16 cellular contexts compared by ENCODE assay signal in the genomic region with DNA sequence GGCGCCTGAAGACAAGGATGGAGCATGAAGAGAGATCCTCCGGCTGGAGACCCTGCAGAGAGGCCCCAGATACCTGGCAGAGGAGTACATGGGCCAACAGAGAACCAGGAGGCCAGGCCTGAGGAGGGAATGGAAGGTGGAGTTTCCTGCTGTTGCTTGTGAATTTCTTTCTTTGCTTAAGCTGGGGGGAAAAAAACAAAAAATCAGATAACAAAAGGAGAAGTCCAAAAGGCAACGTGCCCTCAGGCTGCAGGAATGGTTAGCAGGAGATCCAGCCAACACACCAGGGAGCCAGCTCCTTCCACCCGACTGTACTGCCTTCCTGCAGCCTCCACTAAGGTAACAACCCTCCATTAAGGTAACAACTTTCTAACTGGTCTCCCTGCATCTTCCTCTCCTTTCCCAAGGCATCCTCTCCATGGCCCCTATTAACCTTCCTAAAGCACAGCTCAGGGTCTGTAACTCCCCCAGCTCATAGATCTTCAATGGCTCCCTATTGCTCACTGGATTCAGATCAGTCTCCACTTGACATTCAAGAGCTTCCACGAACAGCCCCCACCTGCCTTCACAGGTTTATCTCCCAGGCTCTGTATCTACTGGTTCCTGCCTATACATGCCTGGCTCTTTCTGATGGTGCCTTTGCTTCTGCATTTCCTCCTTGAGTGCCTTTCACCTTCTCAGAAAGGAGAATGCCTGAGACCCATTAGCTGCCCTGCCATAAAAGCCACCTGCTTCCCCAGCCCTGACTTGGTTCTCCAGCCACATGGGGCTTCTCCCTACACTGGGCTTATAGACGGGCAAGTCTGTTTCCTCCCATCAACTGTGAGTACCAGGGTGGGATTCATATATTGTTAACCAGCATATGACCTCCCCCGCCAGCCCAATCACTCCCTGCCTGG. TPM values are rescaled to one million over a fixed set of nuclear protein-coding genes. Genes with fewer than 3 reads are reported as not detected.
A peak's percentile ranks its signal among the peaks of the same experiment; 100 is the strongest.
DNase-seq lines count a peak whose midpoint lies in the region; ATAC-seq and TF ChIP-seq lines count a peak whose summit lies in the region.
"Had no signal": no experiment of that assay in that cellular context is flagged by ENCODE, and none has a peak within 500 bp of the region (broad histone marks: within the 10 kb centered on the region; RNA-seq: fewer than 3 reads in every experiment).

No MANE protein-coding gene starts in this region.

- DNase-seq in NCI-H1436 (lab: John Stamatoyannopoulos, UW): peak; percentile 14
- no peak for DNase-seq in NCI-H1436 treated with DMSO at 0.1 percent for 48 hours (lab: John Stamatoyannopoulos, UW)
- DNase-seq in Kasumi-1 (lab: John Stamatoyannopoulos, UW): peak; percentile 62 to 72
- no peak for DNase-seq in activated T-helper 1 cell treated with anti-CD3 and anti-CD28 coated beads, Interleukin-12 subunit alpha, Interleukin-12 subunit beta, Interleukin-2, Interleukin-4 antibody, amounts not matched to agents 30 ng/mL and 10 ng/mL and 1 ng/mL, durations not matched to agents 14 hours and 24 hours and 36 hours (ENCODE audit: low spot score)
- DNase-seq in nephron progenitor cell: no peak
- DNase-seq in activated effector memory CD4-positive, alpha-beta T cell treated with anti-CD3 and anti-CD28 coated beads, Interleukin-2, amount 50 U/mL, for 16 hours: no peak
- DNase-seq: 8988T; activated T-cell treated with anti-CD3 and anti-CD28 coated beads, Interleukin-2, amount 50 U/mL, for 4 hours; HCEC 1CT; sigmoid colon had no signal

- TF ChIP-seq CTCF in nephron progenitor cell (IDR thresholded peaks at IDR 0.05): no peak

- no peak overlapping the region for H3K27ac Mint-ChIP-seq in activated T-helper 1 cell treated with anti-CD3 and anti-CD28 coated beads, Interleukin-12 subunit alpha, Interleukin-12 subunit beta, Interleukin-2, Interleukin-4 antibody, amounts not matched to agents 30 ng/mL and 10 ng/mL and 1 ng/mL, durations not matched to agents 14 hours and 24 hours and 36 hours
- H3K27ac Mint-ChIP-seq in nephron progenitor cell: peak overlapping the region; percentile 11

- ATAC-seq in GM21717 (IDR thresholded peaks at IDR 0.05; ENCODE audit: unreplicated experiment): no peak
- no peak for ATAC-seq in HG02981 (IDR thresholded peaks at IDR 0.05; ENCODE audit: unreplicated experiment)
- ATAC-seq: activated CD4-positive, CD25-positive, alpha-beta regulatory T cell treated with anti-CD3 and anti-CD28 coated beads, Interleukin-2, amount 50 U/mL, for 24 hours; activated T-cell treated with anti-CD3 and anti-CD28 coated beads, Interleukin-2, amount 50 U/mL, for 4 hours; esophagus mucosa had no signal

- no peaks in the 10 kb centered on the region for H3K9me3 Mint-ChIP-seq in activated T-helper 1 cell treated with anti-CD3 and anti-CD28 coated beads, Interleukin-12 subunit alpha, Interleukin-12 subunit beta, Interleukin-2, Interleukin-4 antibody, amounts not matched to agents 30 ng/mL and 10 ng/mL and 1 ng/mL, durations not matched to agents 14 hours and 24 hours and 36 hours
- H3K9me3 Mint-ChIP-seq in nephron progenitor cell: peaks cover 9% of the 10 kb centered on the region
- H3K9me3 Mint-ChIP-seq: activated T-cell treated with anti-CD3 and anti-CD28 coated beads, Interleukin-2, amount 50 U/mL, for 4 hours had no signal

- H3K36me3 Mint-ChIP-seq in activated T-helper 1 cell treated with anti-CD3 and anti-CD28 coated beads, Interleukin-12 subunit alpha, Interleukin-12 subunit beta, Interleukin-2, Interleukin-4 antibody, amounts not matched to agents 30 ng/mL and 10 ng/mL and 1 ng/mL, durations not matched to agents 14 hours and 24 hours and 36 hours (ENCODE audit: low read depth): no peaks in the 10 kb centered on the region
- H3K36me3 Mint-ChIP-seq in nephron progenitor cell (ENCODE audit: low read depth): no peaks in the 10 kb centered on the region

- peaks cover 29% of the 10 kb centered on the region for H3K4me1 Mint-ChIP-seq in activated T-helper 1 cell treated with anti-CD3 and anti-CD28 coated beads, Interleukin-12 subunit alpha, Interleukin-12 subunit beta, Interleukin-2, Interleukin-4 antibody, amounts not matched to agents 30 ng/mL and 10 ng/mL and 1 ng/mL, durations not matched to agents 14 hours and 24 hours and 36 hours (ENCODE audit: low read depth)
- peaks cover 47% of the 10 kb centered on the region for H3K4me1 Mint-ChIP-seq in nephron progenitor cell

- H3K27me3 Mint-ChIP-seq in activated T-helper 1 cell treated with anti-CD3 and anti-CD28 coated beads, Interleukin-12 subunit alpha, Interleukin-12 subunit beta, Interleukin-2, Interleukin-4 antibody, amounts not matched to agents 30 ng/mL and 10 ng/mL and 1 ng/mL, durations not matched to agents 14 hours and 24 hours and 36 hours (ENCODE audit: insufficient read depth): peaks cover 33% of the 10 kb centered on the region
- peaks cover 57% of the 10 kb centered on the region for H3K27me3 Mint-ChIP-seq in nephron progenitor cell (ENCODE audit: low read depth, poor library complexity)

- peak overlapping the region; percentile 19 for H3K4me3 Mint-ChIP-seq in activated T-helper 1 cell treated with anti-CD3 and anti-CD28 coated beads, Interleukin-12 subunit alpha, Interleukin-12 subunit beta, Interleukin-2, Interleukin-4 antibody, amounts not matched to agents 30 ng/mL and 10 ng/mL and 1 ng/mL, durations not matched to agents 14 hours and 24 hours and 36 hours
- peak overlapping the region; percentile 86 for H3K4me3 Mint-ChIP-seq in nephron progenitor cell

- intact Hi-C loops in activated T-helper 1 cell treated with anti-CD3 and anti-CD28 coated beads, Interleukin-12 subunit alpha, Interleukin-12 subunit beta, Interleukin-2, Interleukin-4 antibody, amounts not matched to agents 30 ng/mL and 10 ng/mL and 1 ng/mL, durations not matched to agents 14 hours and 24 hours and 36 hours (cut with micrococcal nuclease): no loop called here

RNA-seq across cellular contexts. Expression of a gene that starts 0.7 kb away (rescaled TPM):
- total RNA-seq in activated T-helper 1 cell treated with anti-CD3 and anti-CD28 coated beads, Interleukin-12 subunit alpha, Interleukin-12 subunit beta, Interleukin-2, Interleukin-4 antibody, amounts not matched to agents 30 ng/mL and 10 ng/mL and 1 ng/mL, durations not matched to agents 14 hours and 24 hours and 36 hours: not detected in 2 replicates
- total RNA-seq: activated T-cell treated with anti-CD3 and anti-CD28 coated beads, Interleukin-2, amount 50 U/mL, for 4 hours; esophagus mucosa; mononuclear cell; NCI-H460 had no signal

RNA-seq across cellular contexts. Expression of a gene that starts 15.2 kb away (rescaled TPM):
- 0.60 TPM in 1 of 2 replicates, not detected in the other for total RNA-seq in activated T-helper 1 cell treated with anti-CD3 and anti-CD28 coated beads, Interleukin-12 subunit alpha, Interleukin-12 subunit beta, Interleukin-2, Interleukin-4 antibody, amounts not matched to agents 30 ng/mL and 10 ng/mL and 1 ng/mL, durations not matched to agents 14 hours and 24 hours and 36 hours

RNA-seq across cellular contexts. Expression of a gene that starts 30.8 kb away (rescaled TPM):
- 21.8 and 22.3 TPM in 2 replicates for total RNA-seq in activated T-helper 1 cell treated with anti-CD3 and anti-CD28 coated beads, Interleukin-12 subunit alpha, Interleukin-12 subunit beta, Interleukin-2, Interleukin-4 antibody, amounts not matched to agents 30 ng/mL and 10 ng/mL and 1 ng/mL, durations not matched to agents 14 hours and 24 hours and 36 hours

RNA-seq across cellular contexts. Expression of a gene that starts 33.4 kb away (rescaled TPM):
- 2,114 and 2,133 TPM in 2 replicates for total RNA-seq in activated T-helper 1 cell treated with anti-CD3 and anti-CD28 coated beads, Interleukin-12 subunit alpha, Interleukin-12 subunit beta, Interleukin-2, Interleukin-4 antibody, amounts not matched to agents 30 ng/mL and 10 ng/mL and 1 ng/mL, durations not matched to agents 14 hours and 24 hours and 36 hours

RNA-seq across cellular contexts. Expression of a gene that starts 59.1 kb away (rescaled TPM):
- total RNA-seq in activated T-helper 1 cell treated with anti-CD3 and anti-CD28 coated beads, Interleukin-12 subunit alpha, Interleukin-12 subunit beta, Interleukin-2, Interleukin-4 antibody, amounts not matched to agents 30 ng/mL and 10 ng/mL and 1 ng/mL, durations not matched to agents 14 hours and 24 hours and 36 hours: 0.08 TPM in 1 of 2 replicates, not detected in the other
- total RNA-seq: activated T-cell treated with anti-CD3 and anti-CD28 coated beads, Interleukin-2, amount 50 U/mL, for 4 hours; mononuclear cell; NCI-H460 had no signal

Comparison
In these comparisons a context has a peak if more than half of its experiments do, and no peak if none do; other contexts are left out.
1. DNase-seq: peak in NCI-H1436 (single experiment) and Kasumi-1 (2 of 2); none in NCI-H1436 treated with DMSO at 0.1 percent for 48 hours (single experiment), activated T-helper 1 cell treated with anti-CD3 and anti-CD28 coated beads, Interleukin-12 subunit alpha, Interleukin-12 subunit beta, Interleukin-2, Interleukin-4 antibody, amounts not matched to agents 30 ng/mL and 10 ng/mL and 1 ng/mL, durations not matched to agents 14 hours and 24 hours and 36 hours (single experiment), nephron progenitor cell (single experiment) and activated effector memory CD4-positive, alpha-beta T cell treated with anti-CD3 and anti-CD28 coated beads, Interleukin-2, amount 50 U/mL, for 16 hours (single experiment).